8 cellular contexts compared by ENCODE assay signal in the genomic region with DNA sequence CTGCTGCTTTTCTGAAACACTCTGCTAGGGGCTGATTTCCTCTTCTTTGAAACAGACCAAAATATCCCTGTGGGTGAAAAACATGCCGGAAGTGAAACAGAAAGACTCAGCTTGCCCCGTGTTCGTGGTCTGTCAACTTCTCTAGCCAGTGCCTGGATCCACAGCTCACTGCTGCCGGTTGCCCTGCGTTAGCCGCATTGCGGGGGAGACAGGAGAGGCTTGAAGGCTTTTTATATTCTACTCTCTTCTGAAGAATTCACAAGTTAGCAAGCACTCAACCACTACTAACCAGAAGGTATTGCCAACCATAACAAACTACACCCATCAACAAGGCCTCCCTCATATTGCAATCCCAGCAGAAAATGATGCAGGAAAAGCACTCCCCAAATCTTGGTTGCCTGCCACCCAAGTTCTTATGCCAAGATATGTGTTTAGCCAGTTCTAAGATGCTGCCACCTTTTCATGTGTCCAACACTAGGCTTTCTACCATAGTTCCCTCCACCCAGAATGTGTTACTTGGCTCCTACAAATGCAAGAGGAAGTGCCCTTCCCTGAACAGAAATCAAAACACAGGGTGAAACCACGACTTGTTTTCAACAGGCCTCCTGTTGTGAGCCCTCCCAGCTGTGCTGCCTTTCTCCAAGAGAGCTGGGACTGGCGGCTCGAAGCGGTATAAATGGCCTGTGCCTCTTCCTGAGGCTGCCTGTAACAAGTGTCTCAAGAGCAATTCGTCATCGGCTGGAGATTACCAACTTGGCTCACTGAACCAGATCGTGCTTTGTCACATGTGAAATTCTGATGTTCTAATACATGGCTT.
DNase-seq lines count a peak whose midpoint lies in the region; ATAC-seq, FAIRE-seq and TF ChIP-seq lines count a peak whose summit lies in the region.

No MANE protein-coding gene starts in this region.

- CTCF ChIA-PET in GM12878 (lab: Yijun Ruan, JAX): interaction anchor here (1.4 kb wide), 1 partner anchor 36 kb away, joined by 3 read pairs; no protein-coding TSS in a partner anchor

- peaks cover 8% of the 10 kb centered on the region for H3K36me3 Mint-ChIP-seq in T-helper 2 cell treated with Interferon-gamma antibody and Interleukin-4, amounts not matched to agents 5 μg/mL and 100 μg/mL, for 36 hours (ENCODE audit: low read depth)

- no peak for TF ChIP-seq RAD21 in GM12878 (IDR thresholded peaks at IDR 0.05; ENCODE audit: insufficient read depth, low read depth, low read length)

- TF ChIP-seq EP300 in GM12878 (IDR thresholded peaks at IDR 0.05; ENCODE audit: borderline replicate concordance in 1 of 2, control insufficient read depth in 1 of 2, low read depth in 2 of 2, low read length in 2 of 2): peak in 1 of 2 experiments; percentile 39; a peak in 1 of 4 replicates

- WGBS in GM12878 (ENCODE audit: insufficient coverage, insufficient replicate concordance, low lambda C conversion rate, missing lambda C conversion rate): under 1% methylated on average over 14 of the region's 14 CpGs

- SMC1A ChIA-PET in GM12878 (lab: Charles Lee; ENCODE audit: uncharacterized antibody, unreplicated experiment): interaction anchor here (0.8 kb wide), 1 partner anchor 36 kb away, joined by 3 read pairs; no protein-coding TSS in a partner anchor

- POLR2A ChIA-PET in GM12878 (lab: Charles Lee): no interaction called here

- RAD21 ChIA-PET in GM12878 (lab: Charles Lee; ENCODE audit: unreplicated experiment): no interaction called here

- H3K36me3 ChIP-seq in GM12878 (ENCODE audit: control insufficient read depth in 2 of 2, insufficient read depth in 2 of 2, low read length in 1 of 2): no peaks in the 10 kb centered on the region

- in situ Hi-C loops in GM12878 (cut with MboI): no loop called here

- H3K9ac ChIP-seq in GM12878 (ENCODE audit: control insufficient read depth, insufficient read depth, low read length): no peak overlapping the region

- H3K79me2 ChIP-seq in GM12878 (ENCODE audit: control insufficient read depth, insufficient read depth, low read length): no peaks in the 10 kb centered on the region

- peaks cover 49% of the 10 kb centered on the region for H3K4me1 Mint-ChIP-seq in T-helper 2 cell treated with Interferon-gamma antibody and Interleukin-4, amounts not matched to agents 5 μg/mL and 100 μg/mL, for 36 hours (ENCODE audit: low read depth)

- no peaks in the 10 kb centered on the region for H4K20me1 ChIP-seq in GM12878 (ENCODE audit: control insufficient read depth, insufficient read depth)

- peak overlapping the region; percentile 93 for H3K27ac Mint-ChIP-seq in T-helper 2 cell treated with Interferon-gamma antibody and Interleukin-4, amounts not matched to agents 5 μg/mL and 100 μg/mL, for 36 hours

- peak overlapping the region; percentile 5; the same call in 1 of the 2 replicates for H3K4me3 ChIP-seq in GM12878

- no peak for TF ChIP-seq POLR2A in GM12878 (IDR thresholded peaks at IDR 0.05; ENCODE audit: low read depth, low read length)

- H3K9me3 Mint-ChIP-seq in T-helper 2 cell treated with Interferon-gamma antibody and Interleukin-4, amounts not matched to agents 5 μg/mL and 100 μg/mL, for 36 hours: peaks cover 4% of the 10 kb centered on the region

- intact Hi-C loops in GM12878 (cut with micrococcal nuclease; ENCODE audit: unreplicated experiment): loop anchor here (5.0 kb wide), 1 partner anchor 129 kb away; a partner anchor contains a TSS

- no peak for TF ChIP-seq CTCF in GM12878 (IDR thresholded peaks at IDR 0.05 in 2 of 3, conservative IDR thresholded peaks at IDR 0.05 in 1 of 3; ENCODE audit: control insufficient read depth in 2 of 3, extremely low read depth in 1 of 3, insufficient read depth in 1 of 3, low read depth in 3 of 3, low read length in 3 of 3)

- peak; percentile 93 for ATAC-seq in GM21381 (IDR thresholded peaks at IDR 0.05; ENCODE audit: unreplicated experiment)
- peak; percentile 96 for ATAC-seq in GM12878

- peak overlapping the region; percentile 95 for H3K4me2 ChIP-seq in GM12878 (ENCODE audit: control insufficient read depth, insufficient read depth)

- no peaks in the 10 kb centered on the region for H3K9me3 ChIP-seq in GM12878 (replicated peaks; ENCODE audit: control insufficient read depth, insufficient read depth, low read length)

- H3K4me1 ChIP-seq in GM12878 (ENCODE audit: control insufficient read depth, insufficient read depth, low read length): peaks cover 20% of the 10 kb centered on the region

- H2AFZ ChIP-seq in GM12878 (ENCODE audit: control insufficient read depth, low read depth, low read length): peak overlapping the region; percentile 49

- no peaks in the 10 kb centered on the region for H3K27me3 ChIP-seq in GM12878 (replicated peaks in 1 of 2; ENCODE audit: control insufficient read depth in 2 of 2, insufficient read depth in 2 of 2, low read length in 1 of 2)

- peak overlapping the region; percentile 65 for H3K4me3 Mint-ChIP-seq in T-helper 2 cell treated with Interferon-gamma antibody and Interleukin-4, amounts not matched to agents 5 μg/mL and 100 μg/mL, for 36 hours

- DNase-seq in COLO668 (lab: John Stamatoyannopoulos, UW; ENCODE audit: unreplicated experiment): peak; percentile 64
- no peak for DNase-seq in HTR-8/SVneo (ENCODE audit: insufficient read length, low spot score)
- peak; percentile 80 for DNase-seq in T-helper 2 cell treated with Interferon-gamma antibody and Interleukin-4, amounts not matched to agents 5 μg/mL and 100 μg/mL, for 36 hours (ENCODE audit: low spot score)
- DNase-seq in GM12878 (ENCODE audit: low read depth, low spot score): peak; percentile 48
- peak; percentile 39 for DNase-seq in inferior parietal cortex (ENCODE audit: extremely low spot score)
- peak in 3 of 4 experiments; percentile 15 to 43 (median 16) for DNase-seq in stimulated activated CD4-positive, alpha-beta T cell treated with anti-CD3 and anti-CD28 coated beads, Interleukin-1b, Interleukin-23, amount 100 ng/mL, for 24 hours (ENCODE audit: low read depth in 4 of 4, low spot score in 1 of 4)
- DNase-seq in amniotic stem cell (lab: John Stamatoyannopoulos, UW): no peak

- no TSS peak for BruUV-seq in GM12878 (replicated peaks; lab: Mats Ljungman, UMichigan)

- H3K27ac ChIP-seq in GM12878 (ENCODE audit: control insufficient read depth, insufficient read depth): peak overlapping the region; percentile 50; the same call in 1 of the 2 replicates

- no peaks in the 10 kb centered on the region for H3K27me3 Mint-ChIP-seq in T-helper 2 cell treated with Interferon-gamma antibody and Interleukin-4, amounts not matched to agents 5 μg/mL and 100 μg/mL, for 36 hours (ENCODE audit: low read depth)

- FAIRE-seq in HTR-8/SVneo (lab: Jason Lieb, UNC): peak; percentile 48
- peak; percentile 88 for FAIRE-seq in GM12878 (lab: Jason Lieb, UNC)

TF ChIP-seq in GM12878, 131 proteins besides CTCF, POLR2A, EP300 and RAD21 (continues in another document):
- TF ChIP-seq, protein P1, sequence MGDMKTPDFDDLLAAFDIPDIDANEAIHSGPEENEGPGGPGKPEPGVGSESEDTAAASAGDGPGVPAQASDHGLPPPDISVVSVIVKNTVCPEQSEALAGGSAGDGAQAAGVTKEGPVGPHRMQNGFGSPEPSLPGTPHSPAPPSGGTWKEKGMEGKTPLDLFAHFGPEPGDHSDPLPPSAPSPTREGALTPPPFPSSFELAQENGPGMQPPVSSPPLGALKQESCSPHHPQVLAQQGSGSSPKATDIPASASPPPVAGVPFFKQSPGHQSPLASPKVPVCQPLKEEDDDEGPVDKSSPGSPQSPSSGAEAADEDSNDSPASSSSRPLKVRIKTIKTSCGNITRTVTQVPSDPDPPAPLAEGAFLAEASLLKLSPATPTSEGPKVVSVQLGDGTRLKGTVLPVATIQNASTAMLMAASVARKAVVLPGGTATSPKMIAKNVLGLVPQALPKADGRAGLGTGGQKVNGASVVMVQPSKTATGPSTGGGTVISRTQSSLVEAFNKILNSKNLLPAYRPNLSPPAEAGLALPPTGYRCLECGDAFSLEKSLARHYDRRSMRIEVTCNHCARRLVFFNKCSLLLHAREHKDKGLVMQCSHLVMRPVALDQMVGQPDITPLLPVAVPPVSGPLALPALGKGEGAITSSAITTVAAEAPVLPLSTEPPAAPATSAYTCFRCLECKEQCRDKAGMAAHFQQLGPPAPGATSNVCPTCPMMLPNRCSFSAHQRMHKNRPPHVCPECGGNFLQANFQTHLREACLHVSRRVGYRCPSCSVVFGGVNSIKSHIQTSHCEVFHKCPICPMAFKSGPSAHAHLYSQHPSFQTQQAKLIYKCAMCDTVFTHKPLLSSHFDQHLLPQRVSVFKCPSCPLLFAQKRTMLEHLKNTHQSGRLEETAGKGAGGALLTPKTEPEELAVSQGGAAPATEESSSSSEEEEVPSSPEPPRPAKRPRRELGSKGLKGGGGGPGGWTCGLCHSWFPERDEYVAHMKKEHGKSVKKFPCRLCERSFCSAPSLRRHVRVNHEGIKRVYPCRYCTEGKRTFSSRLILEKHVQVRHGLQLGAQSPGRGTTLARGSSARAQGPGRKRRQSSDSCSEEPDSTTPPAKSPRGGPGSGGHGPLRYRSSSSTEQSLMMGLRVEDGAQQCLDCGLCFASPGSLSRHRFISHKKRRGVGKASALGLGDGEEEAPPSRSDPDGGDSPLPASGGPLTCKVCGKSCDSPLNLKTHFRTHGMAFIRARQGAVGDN (IDR thresholded peaks at IDR 0.05): no peak
- TF ChIP-seq RFX5 (IDR thresholded peaks at IDR 0.05; ENCODE audit: low read depth, low read length): no peak
- TF ChIP-seq, protein P2, sequence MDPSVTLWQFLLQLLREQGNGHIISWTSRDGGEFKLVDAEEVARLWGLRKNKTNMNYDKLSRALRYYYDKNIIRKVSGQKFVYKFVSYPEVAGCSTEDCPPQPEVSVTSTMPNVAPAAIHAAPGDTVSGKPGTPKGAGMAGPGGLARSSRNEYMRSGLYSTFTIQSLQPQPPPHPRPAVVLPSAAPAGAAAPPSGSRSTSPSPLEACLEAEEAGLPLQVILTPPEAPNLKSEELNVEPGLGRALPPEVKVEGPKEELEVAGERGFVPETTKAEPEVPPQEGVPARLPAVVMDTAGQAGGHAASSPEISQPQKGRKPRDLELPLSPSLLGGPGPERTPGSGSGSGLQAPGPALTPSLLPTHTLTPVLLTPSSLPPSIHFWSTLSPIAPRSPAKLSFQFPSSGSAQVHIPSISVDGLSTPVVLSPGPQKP (IDR thresholded peaks at IDR 0.05; ENCODE audit: low read depth, low read length): no peak
- TF ChIP-seq JUNB (IDR thresholded peaks at IDR 0.05): no peak
- TF ChIP-seq, protein P3, sequence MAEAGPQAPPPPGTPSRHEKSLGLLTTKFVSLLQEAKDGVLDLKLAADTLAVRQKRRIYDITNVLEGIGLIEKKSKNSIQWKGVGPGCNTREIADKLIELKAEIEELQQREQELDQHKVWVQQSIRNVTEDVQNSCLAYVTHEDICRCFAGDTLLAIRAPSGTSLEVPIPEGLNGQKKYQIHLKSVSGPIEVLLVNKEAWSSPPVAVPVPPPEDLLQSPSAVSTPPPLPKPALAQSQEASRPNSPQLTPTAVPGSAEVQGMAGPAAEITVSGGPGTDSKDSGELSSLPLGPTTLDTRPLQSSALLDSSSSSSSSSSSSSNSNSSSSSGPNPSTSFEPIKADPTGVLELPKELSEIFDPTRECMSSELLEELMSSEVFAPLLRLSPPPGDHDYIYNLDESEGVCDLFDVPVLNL (IDR thresholded peaks at IDR 0.05; ENCODE audit: low read depth, low read length): no peak
- TF ChIP-seq ZSCAN29 (IDR thresholded peaks at IDR 0.05): no peak
- no peak for TF ChIP-seq POLR2AphosphoS5 (IDR thresholded peaks at IDR 0.05; ENCODE audit: low read length)

Comparison
In these comparisons a context has a peak if more than half of its experiments do, and no peak if none do; other contexts are left out.
1. DNase-seq: peak in COLO668 (single experiment), T-helper 2 cell treated with Interferon-gamma antibody and Interleukin-4, amounts not matched to agents 5 μg/mL and 100 μg/mL, for 36 hours (single experiment), GM12878 (single experiment), inferior parietal cortex (single experiment) and stimulated activated CD4-positive, alpha-beta T cell treated with anti-CD3 and anti-CD28 coated beads, Interleukin-1b, Interleukin-23, amount 100 ng/mL, for 24 hours (3 of 4); none in HTR-8/SVneo (single experiment) and amniotic stem cell (single experiment).